ENCODE assay signal across 1 cellular context in the genomic region with DNA sequence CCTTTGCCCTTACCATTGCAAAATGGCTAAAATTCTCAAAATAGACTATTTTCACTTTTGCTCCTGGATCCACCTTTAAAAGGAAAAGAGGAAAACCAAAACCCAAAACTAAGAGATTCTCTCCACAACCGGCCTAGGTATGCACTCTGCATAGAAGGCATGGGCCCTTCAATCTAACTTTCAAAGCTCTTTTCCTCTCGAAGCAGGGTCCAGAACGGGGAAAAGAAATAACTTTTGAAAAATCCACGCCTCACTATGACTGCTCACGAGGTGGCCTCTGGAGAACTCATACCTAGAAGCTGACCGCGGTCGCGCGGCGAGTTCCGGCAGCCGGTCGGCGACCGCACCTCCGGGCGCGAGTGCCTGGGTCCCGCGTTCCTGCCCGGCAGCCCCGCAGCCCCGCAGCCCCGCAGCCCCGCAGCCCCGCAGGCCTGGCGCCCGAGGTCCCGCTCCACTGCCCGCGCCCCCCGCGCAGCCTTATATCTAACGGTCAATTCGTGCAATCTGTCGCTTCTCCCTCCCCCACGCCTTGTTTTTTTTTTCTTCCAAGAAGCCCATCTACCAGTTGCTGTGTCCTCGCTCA.
TF ChIP-seq lines count a peak whose summit lies in the region.

No MANE protein-coding gene starts in this region.

TF ChIP-seq in WTC11, 78 proteins besides CTCF, POLR2A, EP300 and RAD21 (continued from another document):
- TF ChIP-seq, protein P1, sequence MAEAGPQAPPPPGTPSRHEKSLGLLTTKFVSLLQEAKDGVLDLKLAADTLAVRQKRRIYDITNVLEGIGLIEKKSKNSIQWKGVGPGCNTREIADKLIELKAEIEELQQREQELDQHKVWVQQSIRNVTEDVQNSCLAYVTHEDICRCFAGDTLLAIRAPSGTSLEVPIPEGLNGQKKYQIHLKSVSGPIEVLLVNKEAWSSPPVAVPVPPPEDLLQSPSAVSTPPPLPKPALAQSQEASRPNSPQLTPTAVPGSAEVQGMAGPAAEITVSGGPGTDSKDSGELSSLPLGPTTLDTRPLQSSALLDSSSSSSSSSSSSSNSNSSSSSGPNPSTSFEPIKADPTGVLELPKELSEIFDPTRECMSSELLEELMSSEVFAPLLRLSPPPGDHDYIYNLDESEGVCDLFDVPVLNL (CRISPR knock-in tag; IDR thresholded peaks at IDR 0.05; ENCODE audit: borderline replicate concordance, low read depth) = no peak
- TF ChIP-seq, protein P2, sequence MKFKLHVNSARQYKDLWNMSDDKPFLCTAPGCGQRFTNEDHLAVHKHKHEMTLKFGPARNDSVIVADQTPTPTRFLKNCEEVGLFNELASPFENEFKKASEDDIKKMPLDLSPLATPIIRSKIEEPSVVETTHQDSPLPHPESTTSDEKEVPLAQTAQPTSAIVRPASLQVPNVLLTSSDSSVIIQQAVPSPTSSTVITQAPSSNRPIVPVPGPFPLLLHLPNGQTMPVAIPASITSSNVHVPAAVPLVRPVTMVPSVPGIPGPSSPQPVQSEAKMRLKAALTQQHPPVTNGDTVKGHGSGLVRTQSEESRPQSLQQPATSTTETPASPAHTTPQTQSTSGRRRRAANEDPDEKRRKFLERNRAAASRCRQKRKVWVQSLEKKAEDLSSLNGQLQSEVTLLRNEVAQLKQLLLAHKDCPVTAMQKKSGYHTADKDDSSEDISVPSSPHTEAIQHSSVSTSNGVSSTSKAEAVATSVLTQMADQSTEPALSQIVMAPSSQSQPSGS (CRISPR knock-in tag; IDR thresholded peaks at IDR 0.05; ENCODE audit: borderline replicate concordance, low read depth) = no peak
- no peak for TF ChIP-seq FOXJ3 (CRISPR knock-in tag; IDR thresholded peaks at IDR 0.05; ENCODE audit: borderline replicate concordance)
- no peak for TF ChIP-seq ESRRA (CRISPR knock-in tag; IDR thresholded peaks at IDR 0.05; ENCODE audit: borderline replicate concordance)
- TF ChIP-seq, protein P3, sequence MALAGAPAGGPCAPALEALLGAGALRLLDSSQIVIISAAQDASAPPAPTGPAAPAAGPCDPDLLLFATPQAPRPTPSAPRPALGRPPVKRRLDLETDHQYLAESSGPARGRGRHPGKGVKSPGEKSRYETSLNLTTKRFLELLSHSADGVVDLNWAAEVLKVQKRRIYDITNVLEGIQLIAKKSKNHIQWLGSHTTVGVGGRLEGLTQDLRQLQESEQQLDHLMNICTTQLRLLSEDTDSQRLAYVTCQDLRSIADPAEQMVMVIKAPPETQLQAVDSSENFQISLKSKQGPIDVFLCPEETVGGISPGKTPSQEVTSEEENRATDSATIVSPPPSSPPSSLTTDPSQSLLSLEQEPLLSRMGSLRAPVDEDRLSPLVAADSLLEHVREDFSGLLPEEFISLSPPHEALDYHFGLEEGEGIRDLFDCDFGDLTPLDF (CRISPR knock-in tag; IDR thresholded peaks at IDR 0.05) = no peak
- no peak for TF ChIP-seq GTF2I (CRISPR knock-in tag; conservative IDR thresholded peaks at IDR 0.05)
- TF ChIP-seq, protein P4, sequence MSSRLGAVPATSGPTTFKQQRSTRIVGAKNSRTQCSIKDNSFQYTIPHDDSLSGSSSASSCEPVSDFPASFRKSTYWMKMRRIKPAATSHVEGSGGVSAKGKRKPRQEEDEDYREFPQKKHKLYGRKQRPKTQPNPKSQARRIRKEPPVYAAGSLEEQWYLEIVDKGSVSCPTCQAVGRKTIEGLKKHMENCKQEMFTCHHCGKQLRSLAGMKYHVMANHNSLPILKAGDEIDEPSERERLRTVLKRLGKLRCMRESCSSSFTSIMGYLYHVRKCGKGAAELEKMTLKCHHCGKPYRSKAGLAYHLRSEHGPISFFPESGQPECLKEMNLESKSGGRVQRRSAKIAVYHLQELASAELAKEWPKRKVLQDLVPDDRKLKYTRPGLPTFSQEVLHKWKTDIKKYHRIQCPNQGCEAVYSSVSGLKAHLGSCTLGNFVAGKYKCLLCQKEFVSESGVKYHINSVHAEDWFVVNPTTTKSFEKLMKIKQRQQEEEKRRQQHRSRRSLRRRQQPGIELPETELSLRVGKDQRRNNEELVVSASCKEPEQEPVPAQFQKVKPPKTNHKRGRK (CRISPR knock-in tag; IDR thresholded peaks at IDR 0.05; ENCODE audit: borderline replicate concordance) = no peak
- no peak for TF ChIP-seq GABPB1 (CRISPR knock-in tag; IDR thresholded peaks at IDR 0.05)
- TF ChIP-seq, protein P5, sequence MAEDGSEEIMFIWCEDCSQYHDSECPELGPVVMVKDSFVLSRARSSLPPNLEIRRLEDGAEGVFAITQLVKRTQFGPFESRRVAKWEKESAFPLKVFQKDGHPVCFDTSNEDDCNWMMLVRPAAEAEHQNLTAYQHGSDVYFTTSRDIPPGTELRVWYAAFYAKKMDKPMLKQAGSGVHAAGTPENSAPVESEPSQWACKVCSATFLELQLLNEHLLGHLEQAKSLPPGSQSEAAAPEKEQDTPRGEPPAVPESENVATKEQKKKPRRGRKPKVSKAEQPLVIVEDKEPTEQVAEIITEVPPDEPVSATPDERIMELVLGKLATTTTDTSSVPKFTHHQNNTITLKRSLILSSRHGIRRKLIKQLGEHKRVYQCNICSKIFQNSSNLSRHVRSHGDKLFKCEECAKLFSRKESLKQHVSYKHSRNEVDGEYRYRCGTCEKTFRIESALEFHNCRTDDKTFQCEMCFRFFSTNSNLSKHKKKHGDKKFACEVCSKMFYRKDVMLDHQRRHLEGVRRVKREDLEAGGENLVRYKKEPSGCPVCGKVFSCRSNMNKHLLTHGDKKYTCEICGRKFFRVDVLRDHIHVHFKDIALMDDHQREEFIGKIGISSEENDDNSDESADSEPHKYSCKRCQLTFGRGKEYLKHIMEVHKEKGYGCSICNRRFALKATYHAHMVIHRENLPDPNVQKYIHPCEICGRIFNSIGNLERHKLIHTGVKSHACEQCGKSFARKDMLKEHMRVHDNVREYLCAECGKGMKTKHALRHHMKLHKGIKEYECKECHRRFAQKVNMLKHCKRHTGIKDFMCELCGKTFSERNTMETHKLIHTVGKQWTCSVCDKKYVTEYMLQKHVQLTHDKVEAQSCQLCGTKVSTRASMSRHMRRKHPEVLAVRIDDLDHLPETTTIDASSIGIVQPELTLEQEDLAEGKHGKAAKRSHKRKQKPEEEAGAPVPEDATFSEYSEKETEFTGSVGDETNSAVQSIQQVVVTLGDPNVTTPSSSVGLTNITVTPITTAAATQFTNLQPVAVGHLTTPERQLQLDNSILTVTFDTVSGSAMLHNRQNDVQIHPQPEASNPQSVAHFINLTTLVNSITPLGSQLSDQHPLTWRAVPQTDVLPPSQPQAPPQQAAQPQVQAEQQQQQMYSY (CRISPR knock-in tag; IDR thresholded peaks at IDR 0.05) = no peak
- no peak for TF ChIP-seq ZNF396 (CRISPR knock-in tag; IDR thresholded peaks at IDR 0.05; ENCODE audit: borderline replicate concordance)
- TF ChIP-seq, protein P6, sequence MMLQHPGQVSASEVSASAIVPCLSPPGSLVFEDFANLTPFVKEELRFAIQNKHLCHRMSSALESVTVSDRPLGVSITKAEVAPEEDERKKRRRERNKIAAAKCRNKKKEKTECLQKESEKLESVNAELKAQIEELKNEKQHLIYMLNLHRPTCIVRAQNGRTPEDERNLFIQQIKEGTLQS (CRISPR knock-in tag; conservative IDR thresholded peaks at IDR 0.05) = no peak
- TF ChIP-seq, protein P7, sequence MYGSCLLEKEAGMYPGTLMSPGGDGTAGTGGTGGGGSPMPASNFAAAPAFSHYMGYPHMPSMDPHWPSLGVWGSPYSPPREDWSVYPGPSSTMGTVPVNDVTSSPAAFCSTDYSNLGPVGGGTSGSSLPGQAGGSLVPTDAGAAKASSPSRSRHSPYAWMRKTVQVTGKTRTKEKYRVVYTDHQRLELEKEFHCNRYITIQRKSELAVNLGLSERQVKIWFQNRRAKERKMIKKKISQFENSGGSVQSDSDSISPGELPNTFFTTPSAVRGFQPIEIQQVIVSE (CRISPR knock-in tag; IDR thresholded peaks at IDR 0.05; ENCODE audit: borderline replicate concordance) = no peak
- TF ChIP-seq ZNF317 (CRISPR knock-in tag; IDR thresholded peaks at IDR 0.05; ENCODE audit: borderline replicate concordance, low read depth) = no peak
- no peak for TF ChIP-seq TP53 (CRISPR knock-in tag; IDR thresholded peaks at IDR 0.05)
